Comparison of ENCODE assay signal across 19 cellular contexts in the genomic region with DNA sequence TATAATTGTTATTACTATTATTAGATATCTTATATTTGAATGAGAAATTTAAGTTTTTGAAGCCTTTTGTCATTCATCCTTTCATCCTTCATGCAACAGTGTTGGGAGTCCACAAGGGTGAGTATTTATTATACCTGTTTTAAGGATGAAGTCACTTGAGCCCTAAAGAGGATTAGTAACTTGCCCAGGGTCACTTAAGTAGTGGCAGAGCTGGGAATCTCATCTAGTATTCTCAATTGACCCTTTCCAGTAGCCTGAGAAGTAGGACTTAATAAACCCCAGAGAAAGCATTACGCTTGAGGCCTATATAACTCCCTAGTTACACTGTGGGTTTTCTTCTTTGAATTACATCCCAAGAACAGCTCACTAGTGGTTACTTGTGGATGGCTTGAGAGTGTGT.
"Had no signal": no experiment of that assay in that cellular context is flagged by ENCODE, and none has a peak within 500 bp of the region (broad histone marks: within the 10 kb centered on the region; RNA-seq: fewer than 3 reads in every experiment).

No MANE protein-coding gene starts in this region.

- DNase-seq: cortex of kidney; effector memory CD4-positive, alpha-beta T cell; gastrocnemius medialis; heart right ventricle; hypothalamus; kidney glomerular epithelial cell; natural killer cell; nucleus accumbens; ovary; right cardiac atrium; small intestine; stimulated activated CD4-positive, alpha-beta T cell treated with anti-CD3 and anti-CD28 coated beads, Interleukin-12 subunit alpha, Interleukin-12 subunit beta, amount 100 ng/mL, for 4 hours; stimulated activated naive CD4-positive, alpha-beta T cell; stomach; substantia nigra; trophoblast cell had no signal

- H3K9me3 ChIP-seq: esophagus muscularis mucosa, gastrocnemius medialis, heart right ventricle, ovary, stomach, thoracic aorta had no signal

- H3K4me3 ChIP-seq: esophagus muscularis mucosa, gastrocnemius medialis, heart right ventricle, ovary, stomach, thoracic aorta had no signal

- H3K4me1 ChIP-seq: gastrocnemius medialis had no signal

- H3K27me3 ChIP-seq: esophagus muscularis mucosa, gastrocnemius medialis, heart right ventricle, ovary, stomach had no signal

- H3K27ac ChIP-seq: epithelial cell of prostate, esophagus muscularis mucosa, gastrocnemius medialis, heart right ventricle, ovary, stomach, thoracic aorta had no signal

- ATAC-seq: gastrocnemius medialis, natural killer cell had no signal

- H3K36me3 ChIP-seq: esophagus muscularis mucosa, gastrocnemius medialis, heart right ventricle, ovary, stomach, thoracic aorta had no signal
